Comparison of ENCODE assay signal across 1 cellular context in genomic region chr13:101452519-101453485, GRCh38.
TF ChIP-seq lines count a peak whose summit lies in the region.

A gene with protein sequence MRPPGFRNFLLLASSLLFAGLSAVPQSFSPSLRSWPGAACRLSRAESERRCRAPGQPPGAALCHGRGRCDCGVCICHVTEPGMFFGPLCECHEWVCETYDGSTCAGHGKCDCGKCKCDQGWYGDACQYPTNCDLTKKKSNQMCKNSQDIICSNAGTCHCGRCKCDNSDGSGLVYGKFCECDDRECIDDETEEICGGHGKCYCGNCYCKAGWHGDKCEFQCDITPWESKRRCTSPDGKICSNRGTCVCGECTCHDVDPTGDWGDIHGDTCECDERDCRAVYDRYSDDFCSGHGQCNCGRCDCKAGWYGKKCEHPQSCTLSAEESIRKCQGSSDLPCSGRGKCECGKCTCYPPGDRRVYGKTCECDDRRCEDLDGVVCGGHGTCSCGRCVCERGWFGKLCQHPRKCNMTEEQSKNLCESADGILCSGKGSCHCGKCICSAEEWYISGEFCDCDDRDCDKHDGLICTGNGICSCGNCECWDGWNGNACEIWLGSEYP (plus strand): TSS chr13:101452675. CDS start chr13:101452834, 159 bp downstream.

TF ChIP-seq in GM23338, 12 proteins besides CTCF, POLR2A, EP300 and RAD21 (continued from another document):
- TF ChIP-seq ZNF462 (CRISPR knock-in tag; IDR thresholded peaks at IDR 0.05) (no peak), EZH2phosphoT487 (IDR thresholded peaks at IDR 0.05; ENCODE audit: unreplicated experiment) (no peak), STAT1 (IDR thresholded peaks at IDR 0.05; ENCODE audit: unreplicated experiment) (no peak), NANOG (IDR thresholded peaks at IDR 0.05; ENCODE audit: borderline replicate concordance) (no peak), ZNF114 (CRISPR knock-in tag; IDR thresholded peaks at IDR 0.05) (no peak), ZNF331 (CRISPR knock-in tag; IDR thresholded peaks at IDR 0.05; ENCODE audit: low read depth) (no peak), CREB1 (CRISPR knock-in tag; IDR thresholded peaks at IDR 0.05; ENCODE audit: low read depth) (no peak), JUNB (IDR thresholded peaks at IDR 0.05; ENCODE audit: unreplicated experiment) (no peak)
- TF ChIP-seq, protein P1, sequence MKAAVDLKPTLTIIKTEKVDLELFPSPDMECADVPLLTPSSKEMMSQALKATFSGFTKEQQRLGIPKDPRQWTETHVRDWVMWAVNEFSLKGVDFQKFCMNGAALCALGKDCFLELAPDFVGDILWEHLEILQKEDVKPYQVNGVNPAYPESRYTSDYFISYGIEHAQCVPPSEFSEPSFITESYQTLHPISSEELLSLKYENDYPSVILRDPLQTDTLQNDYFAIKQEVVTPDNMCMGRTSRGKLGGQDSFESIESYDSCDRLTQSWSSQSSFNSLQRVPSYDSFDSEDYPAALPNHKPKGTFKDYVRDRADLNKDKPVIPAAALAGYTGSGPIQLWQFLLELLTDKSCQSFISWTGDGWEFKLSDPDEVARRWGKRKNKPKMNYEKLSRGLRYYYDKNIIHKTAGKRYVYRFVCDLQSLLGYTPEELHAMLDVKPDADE (IDR thresholded peaks at IDR 0.05), result no peak
- TF ChIP-seq, protein P2, sequence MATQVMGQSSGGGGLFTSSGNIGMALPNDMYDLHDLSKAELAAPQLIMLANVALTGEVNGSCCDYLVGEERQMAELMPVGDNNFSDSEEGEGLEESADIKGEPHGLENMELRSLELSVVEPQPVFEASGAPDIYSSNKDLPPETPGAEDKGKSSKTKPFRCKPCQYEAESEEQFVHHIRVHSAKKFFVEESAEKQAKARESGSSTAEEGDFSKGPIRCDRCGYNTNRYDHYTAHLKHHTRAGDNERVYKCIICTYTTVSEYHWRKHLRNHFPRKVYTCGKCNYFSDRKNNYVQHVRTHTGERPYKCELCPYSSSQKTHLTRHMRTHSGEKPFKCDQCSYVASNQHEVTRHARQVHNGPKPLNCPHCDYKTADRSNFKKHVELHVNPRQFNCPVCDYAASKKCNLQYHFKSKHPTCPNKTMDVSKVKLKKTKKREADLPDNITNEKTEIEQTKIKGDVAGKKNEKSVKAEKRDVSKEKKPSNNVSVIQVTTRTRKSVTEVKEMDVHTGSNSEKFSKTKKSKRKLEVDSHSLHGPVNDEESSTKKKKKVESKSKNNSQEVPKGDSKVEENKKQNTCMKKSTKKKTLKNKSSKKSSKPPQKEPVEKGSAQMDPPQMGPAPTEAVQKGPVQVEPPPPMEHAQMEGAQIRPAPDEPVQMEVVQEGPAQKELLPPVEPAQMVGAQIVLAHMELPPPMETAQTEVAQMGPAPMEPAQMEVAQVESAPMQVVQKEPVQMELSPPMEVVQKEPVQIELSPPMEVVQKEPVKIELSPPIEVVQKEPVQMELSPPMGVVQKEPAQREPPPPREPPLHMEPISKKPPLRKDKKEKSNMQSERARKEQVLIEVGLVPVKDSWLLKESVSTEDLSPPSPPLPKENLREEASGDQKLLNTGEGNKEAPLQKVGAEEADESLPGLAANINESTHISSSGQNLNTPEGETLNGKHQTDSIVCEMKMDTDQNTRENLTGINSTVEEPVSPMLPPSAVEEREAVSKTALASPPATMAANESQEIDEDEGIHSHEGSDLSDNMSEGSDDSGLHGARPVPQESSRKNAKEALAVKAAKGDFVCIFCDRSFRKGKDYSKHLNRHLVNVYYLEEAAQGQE (IDR thresholded peaks at IDR 0.05; ENCODE audit: unreplicated experiment), result no peak
